33 cellular contexts compared by ENCODE assay signal in the genomic region with DNA sequence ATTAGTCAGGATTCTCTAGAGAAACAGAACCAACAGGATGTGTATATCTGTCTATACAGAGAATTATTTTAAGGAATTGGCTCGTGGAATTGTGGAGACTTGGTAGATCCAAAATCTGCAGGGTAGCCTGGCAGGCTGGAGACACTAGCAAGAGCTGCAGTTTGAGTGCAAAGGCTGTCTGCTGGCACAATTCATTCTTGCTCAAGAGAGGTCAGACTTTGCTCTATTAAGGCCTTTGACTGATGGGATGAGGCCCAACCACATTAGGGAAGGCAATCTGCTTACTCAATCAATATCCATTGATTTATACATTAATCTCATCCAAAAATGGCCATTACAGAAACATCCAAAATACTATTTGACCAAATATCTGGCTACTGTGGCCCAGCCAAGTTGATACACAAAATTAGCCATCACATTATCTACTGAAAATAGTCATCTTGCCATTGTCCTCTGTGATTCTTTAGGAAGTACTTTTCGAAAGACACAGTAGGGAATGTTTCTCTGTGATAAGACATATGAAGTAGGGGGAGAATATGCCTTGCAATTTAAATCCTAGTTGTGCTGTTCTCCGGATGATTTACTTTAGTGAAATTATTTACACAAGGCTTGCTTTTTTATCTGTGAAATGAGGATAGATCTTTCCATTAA.
"Had no signal": no experiment of that assay in that cellular context is flagged by ENCODE, and none has a peak within 500 bp of the region (broad histone marks: within the 10 kb centered on the region; RNA-seq: fewer than 3 reads in every experiment).

No MANE protein-coding gene starts in this region.

- H3K27ac Mint-ChIP-seq: dendritic cell treated with granulocyte-macrophage colony-stimulating factor and Interleukin-4, amounts not matched to agents 40 ng/mL and 50 ng/mL, for 4 days; endodermal cell; immature natural killer cell; naive thymus-derived CD4-positive, alpha-beta T cell; nephron; neural progenitor cell; progenitor cell of endocrine pancreas; stimulated activated effector memory CD8-positive, alpha-beta T cell treated with anti-CD3 and anti-CD28 coated beads, Interleukin-12 subunit alpha, Interleukin-12 subunit beta, amount 100 ng/mL, for 72 hours had no signal

- DNase-seq: colonic mucosa; effector CD8-positive, alpha-beta T cell; endodermal cell; foreskin fibroblast; gastrocnemius medialis; heart left ventricle; hypothalamus; immature natural killer cell; islet precursor cell; kidney glomerular epithelial cell; left colon; left ventricle myocardium superior; mesenchymal stem cell; midbrain; naive thymus-derived CD4-positive, alpha-beta T cell; sigmoid colon; stimulated activated CD4-positive, alpha-beta T cell treated with anti-CD3 and anti-CD28 coated beads, Interleukin-2, amount 100 ng/mL, for 24 hours; stimulated activated CD4-positive, alpha-beta T cell treated with anti-CD3 and anti-CD28 coated beads, Interleukin-4, amount 100 ng/mL, for 24 hours; stimulated activated naive CD4-positive, alpha-beta T cell treated with Interleukin-2 at 50 U/mL for 16 hours; stomach; thyroid gland; trophoblast cell had no signal

- H3K36me3 Mint-ChIP-seq: immature natural killer cell; naive thymus-derived CD4-positive, alpha-beta T cell; neural progenitor cell; stimulated activated effector memory CD8-positive, alpha-beta T cell treated with anti-CD3 and anti-CD28 coated beads, Interleukin-12 subunit alpha, Interleukin-12 subunit beta, amount 100 ng/mL, for 72 hours had no signal

- H3K4me3 Mint-ChIP-seq: dendritic cell treated with granulocyte-macrophage colony-stimulating factor and Interleukin-4, amounts not matched to agents 40 ng/mL and 50 ng/mL, for 4 days; endodermal cell; immature natural killer cell; naive thymus-derived CD4-positive, alpha-beta T cell; nephron; neural progenitor cell; stimulated activated effector memory CD8-positive, alpha-beta T cell treated with anti-CD3 and anti-CD28 coated beads, Interleukin-12 subunit alpha, Interleukin-12 subunit beta, amount 100 ng/mL, for 72 hours had no signal

- H3K4me2 ChIP-seq: neural progenitor cell had no signal

- H3K36me3 ChIP-seq: colonic mucosa, gastrocnemius medialis, heart left ventricle, neural progenitor cell, right atrium auricular region, sigmoid colon, stomach, thyroid gland, vagina had no signal

- H3K79me2 ChIP-seq: parathyroid adenoma had no signal

- H3K4me1 ChIP-seq: colonic mucosa, gastrocnemius medialis, heart left ventricle, parathyroid adenoma, right atrium auricular region, sigmoid colon, stomach, thyroid gland, vagina had no signal

- H3K27me3 Mint-ChIP-seq: dendritic cell treated with granulocyte-macrophage colony-stimulating factor and Interleukin-4, amounts not matched to agents 40 ng/mL and 50 ng/mL, for 4 days; naive thymus-derived CD4-positive, alpha-beta T cell had no signal

- H3K4me3 ChIP-seq: colonic mucosa, gastrocnemius medialis, heart left ventricle, lung, neural progenitor cell, right atrium auricular region, sigmoid colon, stomach, thyroid gland, vagina had no signal

- H2AFZ ChIP-seq: parathyroid adenoma had no signal

- H3K9me3 ChIP-seq: colonic mucosa, gastrocnemius medialis, sigmoid colon, thyroid gland, vagina had no signal

- H3K27ac ChIP-seq: colonic mucosa, epithelial cell of prostate, gastrocnemius medialis, heart left ventricle, neural progenitor cell, parathyroid adenoma, right atrium auricular region, sigmoid colon, stomach, thyroid gland, vagina had no signal

- H3K9me3 Mint-ChIP-seq: endodermal cell, nephron had no signal

- ATAC-seq: esophagus mucosa; gastrocnemius medialis; heart left ventricle; left colon; left ventricle myocardium superior; naive thymus-derived CD4-positive, alpha-beta T cell; stimulated activated effector memory CD8-positive, alpha-beta T cell treated with anti-CD3 and anti-CD28 coated beads, Interleukin-12 subunit alpha, Interleukin-12 subunit beta, amount 100 ng/mL, for 72 hours had no signal

- H3K4me1 Mint-ChIP-seq: endodermal cell; immature natural killer cell; naive thymus-derived CD4-positive, alpha-beta T cell; nephron; neural progenitor cell; stimulated activated effector memory CD8-positive, alpha-beta T cell treated with anti-CD3 and anti-CD28 coated beads, Interleukin-12 subunit alpha, Interleukin-12 subunit beta, amount 100 ng/mL, for 72 hours had no signal

- H3K9ac ChIP-seq: neural progenitor cell, parathyroid adenoma had no signal

- H3K27me3 ChIP-seq: colonic mucosa, gastrocnemius medialis, heart left ventricle, neural progenitor cell, right atrium auricular region, sigmoid colon, stomach, thyroid gland, vagina had no signal
